In genomic region chr19:1434040-1434366, GRCh38 we compare ENCODE assay signal across 17 cellular contexts. TPM values are rescaled to one million over a fixed set of nuclear protein-coding genes. Genes with fewer than 3 reads are reported as not detected.
A peak's percentile ranks its signal among the peaks of the same experiment; 100 is the strongest.
DNase-seq lines count a peak whose midpoint lies in the region; ATAC-seq, FAIRE-seq and TF ChIP-seq lines count a peak whose summit lies in the region.
"Had no signal": no experiment of that assay in that cellular context is flagged by ENCODE, and none has a peak within 500 bp of the region (broad histone marks: within the 10 kb centered on the region; RNA-seq: fewer than 3 reads in every experiment).

No MANE protein-coding gene starts in this region.

- H3K4me3 ChIP-seq in GM23338 (no peak overlapping the region), HUES6 (ENCODE audit: low read depth, low read length) (no peak overlapping the region), GM12878 (no peak overlapping the region)
- H3K4me3 ChIP-seq: BLaER1 treated with 17β-estradiol and CSF1 and Interleukin-3, amounts not matched to agents 10 nM and 100 nM had no signal

- H3K79me2 ChIP-seq in GM23338 (replicated peaks; ENCODE audit: insufficient read depth) (peaks cover 13% of the 10 kb centered on the region), GM12878 (ENCODE audit: control insufficient read depth, insufficient read depth, low read length) (peaks cover 9% of the 10 kb centered on the region)

- intact Hi-C loops in GM12878 (cut with micrococcal nuclease; ENCODE audit: unreplicated experiment) = no loop called here

- POLR2A ChIA-PET in GM12878 (lab: Charles Lee) (no interaction called here), GM10248 (lab: Yijun Ruan, JAX) (no interaction called here)

- DNase-seq in GM23338 (ENCODE audit: low spot score) (no peak), GM12878 (ENCODE audit: low read depth, low spot score) (no peak), GM10248 (ENCODE audit: extremely low spot score) (no peak), NCI-H748 treated with DMSO at 0.1 percent for 48 hours (lab: John Stamatoyannopoulos, UW) (no peak)
- DNase-seq: Calu3; CD8-positive, alpha-beta T cell; DMS79 treated with DMSO at 0.1 percent for 48 hours; GF-D8; GOT3; H9; Kasumi-1; KG1 had no signal

- H3K4me1 ChIP-seq in GM23338 (ENCODE audit: insufficient read depth) (no peaks in the 10 kb centered on the region), HUES6 (ENCODE audit: control insufficient read depth, insufficient read depth, low read length) (no peaks in the 10 kb centered on the region), GM12878 (ENCODE audit: control insufficient read depth, insufficient read depth, low read length) (no peaks in the 10 kb centered on the region)

- SMC1A ChIA-PET in GM12878 (lab: Charles Lee; ENCODE audit: uncharacterized antibody, unreplicated experiment) = no interaction called here

- FAIRE-seq in GM12878 (lab: Jason Lieb, UNC) = no peak
- FAIRE-seq: GM12891 had no signal

- 92% methylated on average over 17 of the region's 17 CpGs for WGBS in GM12878 (ENCODE audit: insufficient coverage, insufficient replicate concordance, low lambda C conversion rate, missing lambda C conversion rate)

- ATAC-seq in GM23338 = no peak
- ATAC-seq in GM12878 = no peak
- ATAC-seq: CD8-positive, alpha-beta T cell had no signal

- peaks cover 46% of the 10 kb centered on the region for H3K36me3 Mint-ChIP-seq in GM23338 (ENCODE audit: low read depth)

- no peaks in the 10 kb centered on the region for H3K9me2 ChIP-seq in GM23338 (ENCODE audit: insufficient read depth)

- TF ChIP-seq POLR2A in GM12878 (IDR thresholded peaks at IDR 0.05; ENCODE audit: low read depth, low read length) = peak; percentile 25

- H3K27ac ChIP-seq in GM23338 (ENCODE audit: low read depth) = 0 out of 2 replicates have a peak overlapping the region, but pooled peaks have one; percentile 50
- peak overlapping the region; percentile 41; the same call in 1 of the 2 replicates for H3K27ac ChIP-seq in HUES6 (ENCODE audit: low read depth, low read length)
- H3K27ac ChIP-seq in GM12878 (ENCODE audit: control insufficient read depth, insufficient read depth) = no peak overlapping the region
- H3K27ac ChIP-seq: BLaER1 treated with 17β-estradiol and CSF1 and Interleukin-3, amounts not matched to agents 10 nM and 100 nM had no signal

- H3K36me3 ChIP-seq in GM23338 (ENCODE audit: insufficient read depth) (peaks cover 12% of the 10 kb centered on the region; the same call in 1 of the 2 replicates), HUES6 (ENCODE audit: control insufficient read depth, insufficient read depth, low read length) (peaks cover 54% of the 10 kb centered on the region), GM12878 (ENCODE audit: control insufficient read depth in 2 of 2, insufficient read depth in 2 of 2, low read length in 1 of 2) (peaks cover 8 to 36% of the 10 kb centered on the region in 2 experiments)

- H3K4me1 Mint-ChIP-seq in GM23338 = no peaks in the 10 kb centered on the region; the same call in 2 of the 3 replicates

- BruUV-seq in GM12878 (replicated peaks; lab: Mats Ljungman, UMichigan) = no TSS peak

- H3K9me3 ChIP-seq in HUES6 (ENCODE audit: control insufficient read depth, insufficient read depth, low read depth, low read length) (no peaks in the 10 kb centered on the region), GM12878 (replicated peaks; ENCODE audit: control insufficient read depth, insufficient read depth, low read length) (no peaks in the 10 kb centered on the region)
- H3K9me3 ChIP-seq: BLaER1 treated with 17β-estradiol and CSF1 and Interleukin-3, amounts not matched to agents 10 nM and 100 nM had no signal

- CTCF ChIA-PET in GM12878 (lab: Yijun Ruan, JAX) = no interaction called here
- CTCF ChIA-PET in GM10248 (lab: Yijun Ruan, JAX) = interaction anchor here (1.7 kb wide), 1 partner anchor 11 kb away, joined by 3 read pairs; no protein-coding TSS in a partner anchor

- peaks cover 41% of the 10 kb centered on the region for H3F3A ChIP-seq in GM23338 (replicated peaks; ENCODE audit: low read depth)

- H3K9ac ChIP-seq in HUES6 (ENCODE audit: low read length) = no peak overlapping the region
- H3K9ac ChIP-seq in GM12878 (ENCODE audit: control insufficient read depth, insufficient read depth, low read length) = no peak overlapping the region

- H2AFZ ChIP-seq in GM23338 (no peak overlapping the region), GM12878 (ENCODE audit: control insufficient read depth, low read depth, low read length) (no peak overlapping the region)

- H3K4me2 ChIP-seq in GM23338 (no peak overlapping the region), GM12878 (ENCODE audit: control insufficient read depth, insufficient read depth) (no peak overlapping the region)
- H3K4me2 ChIP-seq: BLaER1 treated with 17β-estradiol and CSF1 and Interleukin-3, amounts not matched to agents 10 nM and 100 nM had no signal

- no peak overlapping the region for H3K27ac Mint-ChIP-seq in GM23338
- H3K27ac Mint-ChIP-seq: B cell; CD8-positive, alpha-beta T cell; H9; IgD-negative memory B cell had no signal

- peaks cover 26% of the 10 kb centered on the region for H3K27me3 Mint-ChIP-seq in GM23338 (ENCODE audit: insufficient read depth, low read depth, poor library complexity)
- H3K27me3 Mint-ChIP-seq: B cell, IgD-negative memory B cell had no signal

- TF ChIP-seq CTCF in GM23338 (conservative IDR thresholded peaks at IDR 0.05; ENCODE audit: low read depth in 2 of 2) (no peak), GM12878 (IDR thresholded peaks at IDR 0.05 in 2 of 3, conservative IDR thresholded peaks at IDR 0.05 in 1 of 3; ENCODE audit: control insufficient read depth in 2 of 3, extremely low read depth in 1 of 3, insufficient read depth in 1 of 3, low read depth in 3 of 3, low read length in 3 of 3) (no peak), GM10248 (IDR thresholded peaks at IDR 0.05; ENCODE audit: control extremely low read depth, extremely low read depth, low read depth, missing control alignments) (no peak)

- H3K9me3 Mint-ChIP-seq in GM23338 = no peaks in the 10 kb centered on the region; the same call in 2 of the 3 replicates
- H3K9me3 Mint-ChIP-seq: CD8-positive, alpha-beta T cell; H9; IgD-negative memory B cell had no signal

- TF ChIP-seq RAD21 in GM12878 (IDR thresholded peaks at IDR 0.05; ENCODE audit: insufficient read depth, low read depth, low read length) = no peak

- TF ChIP-seq EP300 in GM12878 (IDR thresholded peaks at IDR 0.05; ENCODE audit: borderline replicate concordance in 1 of 2, control insufficient read depth in 1 of 2, low read depth in 2 of 2, low read length in 2 of 2) = no peak

- H4K20me1 ChIP-seq in GM23338 (replicated peaks; ENCODE audit: insufficient read depth) = peaks cover 10% of the 10 kb centered on the region
- H4K20me1 ChIP-seq in GM12878 (ENCODE audit: control insufficient read depth, insufficient read depth) = no peaks in the 10 kb centered on the region

- in situ Hi-C loops in GM12878 (cut with MboI) = no loop called here

- RAD21 ChIA-PET in GM12878 (lab: Charles Lee; ENCODE audit: unreplicated experiment) = no interaction called here

- no peaks in the 10 kb centered on the region for H3K27me3 ChIP-seq in GM23338 (ENCODE audit: insufficient read depth)
- no peaks in the 10 kb centered on the region for H3K27me3 ChIP-seq in HUES6 (ENCODE audit: control insufficient read depth, insufficient read depth, low read length)
- H3K27me3 ChIP-seq in GM12878 (replicated peaks in 1 of 2; ENCODE audit: control insufficient read depth in 2 of 2, insufficient read depth in 2 of 2, low read length in 1 of 2) = no peaks in the 10 kb centered on the region
- H3K27me3 ChIP-seq: BLaER1 treated with 17β-estradiol and CSF1 and Interleukin-3, amounts not matched to agents 10 nM and 100 nM had no signal

- no peak overlapping the region for H3K4me3 Mint-ChIP-seq in GM23338
- H3K4me3 Mint-ChIP-seq: B cell; CD8-positive, alpha-beta T cell; H9; IgD-negative memory B cell had no signal

RNA-seq across cellular contexts. Expression of gene RPS15, which starts 4.2 kb away (rescaled TPM):
- 2,953 and 3,723 TPM in 2 replicates for total RNA-seq in GM23338 (2014; rRNA removed; shearing (Covaris generic))
- polyA plus RNA-seq in GM23338 (2016; fragmentation: Nextera tagmentation; extraction: Ambion mirVana) (3,861 and 4,267 TPM in 2 replicates), GM12878 (2011; rRNA removed) (524 and 1,111 TPM in 2 replicates), GM12878 (2014; fragmentation: Illumina TruSeq; extraction: Trizol) (209 and 786 TPM in 2 replicates), GM12878 (2014; fragmentation: Nextera tagmentation; extraction: Ambion mirVana) (100 to 1,000 TPM; 559 to 717 TPM), GM12878 (2014; rRNA removed) (3,158 and 3,344 TPM in 2 replicates), GM12878 (2016; fragmentation: Nextera tagmentation; extraction: Ambion mirVana) (1,000 to 10,000 TPM; 1,763 to 1,909 TPM)
- total RNA-seq in GM12878 (2013; cell fraction: nucleolus; rRNA removed) = 239 and 289 TPM in 2 replicates
- total RNA-seq in GM12878 (2014; rRNA removed) (1,524 and 1,715 TPM in 2 replicates), GM12878 (2014; rRNA removed; fragmentation: Illumina TruSeq; extraction: Trizol) (972 and 1,030 TPM in 2 replicates), GM12878 (2021) (2,219 and 2,315 TPM in 2 replicates)
- 7,786 TPM for polyA plus RNA-seq in GM12878 (2011; ENCODE audit: low read depth)
- 3,186 and 3,536 TPM in 2 replicates for polyA plus RNA-seq in GM12878 (2011; cell fraction: cytosol; rRNA removed)
- polyA plus RNA-seq in GM12878 (2011; cell fraction: nucleus; rRNA removed) = 1,362 and 1,364 TPM in 2 replicates
- polyA plus RNA-seq in GM12878 (2012) = 3,088 and 3,408 TPM in 2 replicates
- 256 and 857 TPM in 2 replicates for polyA minus RNA-seq in GM12878 (2011; rRNA and poly(A)+ RNA removed)
- 796 and 851 TPM in 2 replicates for polyA minus RNA-seq in GM12878 (2011; cell fraction: cytosol; rRNA and poly(A)+ RNA removed)
- 184 and 257 TPM in 2 replicates for polyA minus RNA-seq in GM12878 (2011; cell fraction: nucleus; rRNA and poly(A)+ RNA removed)

RNA-seq across cellular contexts. Expression of gene APC2, which starts 15.9 kb away (rescaled TPM):
- total RNA-seq in GM23338 (2014; rRNA removed; shearing (Covaris generic)) = 14.3 and 18.3 TPM in 2 replicates
- polyA plus RNA-seq in GM23338 (2016; fragmentation: Nextera tagmentation; extraction: Ambion mirVana) (1.4 TPM in 2 replicates), GM12878 (2011; rRNA removed) (not detected in 2 replicates), GM12878 (2014; fragmentation: Illumina TruSeq; extraction: Trizol) (not detected in 2 replicates), GM12878 (2014; fragmentation: Nextera tagmentation; extraction: Ambion mirVana) (under 1 TPM in 1 of 2 experiments, not detected in 1; 0.02 TPM), GM12878 (2014; rRNA removed) (0.16 and 0.73 TPM in 2 replicates), GM12878 (2016; fragmentation: Nextera tagmentation; extraction: Ambion mirVana) (under 1 TPM in 1 of 2 experiments, not detected in 1; 0.04 TPM)
- total RNA-seq in GM12878 (2013; cell fraction: nucleolus; rRNA removed) = 0.34 and 0.46 TPM in 2 replicates
- total RNA-seq in GM12878 (2014; rRNA removed) (under 0.01 and 0.11 TPM in 2 replicates), GM12878 (2014; rRNA removed; fragmentation: Illumina TruSeq; extraction: Trizol) (0.05 TPM in 1 of 2 replicates, not detected in the other), GM12878 (2021) (0.08 and 0.26 TPM in 2 replicates)
- polyA plus RNA-seq in GM12878 (2011; ENCODE audit: low read depth) = 0.31 TPM
- 0.03 TPM in 1 of 2 replicates, not detected in the other for polyA plus RNA-seq in GM12878 (2011; cell fraction: cytosol; rRNA removed)
- 0.18 and 0.38 TPM in 2 replicates for polyA plus RNA-seq in GM12878 (2011; cell fraction: nucleus; rRNA removed)
- 0.27 and 0.43 TPM in 2 replicates for polyA plus RNA-seq in GM12878 (2012)
- polyA minus RNA-seq in GM12878 (2011; rRNA and poly(A)+ RNA removed) = 0.05 TPM in 1 of 2 replicates, not detected in the other
- not detected in 2 replicates for polyA minus RNA-seq in GM12878 (2011; cell fraction: cytosol; rRNA and poly(A)+ RNA removed)
- polyA minus RNA-seq in GM12878 (2011; cell fraction: nucleus; rRNA and poly(A)+ RNA removed) = 0.12 and 0.38 TPM in 2 replicates

RNA-seq across cellular contexts. Expression of gene DAZAP1, which starts 26.6 kb away (rescaled TPM):
- 180 and 194 TPM in 2 replicates for total RNA-seq in GM23338 (2014; rRNA removed; shearing (Covaris generic))
- polyA plus RNA-seq in GM23338 (2016; fragmentation: Nextera tagmentation; extraction: Ambion mirVana) (44.1 and 48.1 TPM in 2 replicates), GM12878 (2011; rRNA removed) (110 and 123 TPM in 2 replicates), GM12878 (2014; fragmentation: Illumina TruSeq; extraction: Trizol) (69.0 and 91.2 TPM in 2 replicates), GM12878 (2014; fragmentation: Nextera tagmentation; extraction: Ambion mirVana) (10 to 100 TPM in 1 of 2 experiments, 1 to 10 TPM in 1; 9.9 to 27.7 TPM), GM12878 (2014; rRNA removed) (164 and 194 TPM in 2 replicates), GM12878 (2016; fragmentation: Nextera tagmentation; extraction: Ambion mirVana) (10 to 100 TPM; 16.9 to 17.9 TPM)
- total RNA-seq in GM12878 (2013; cell fraction: nucleolus; rRNA removed) = 111 and 128 TPM in 2 replicates
- total RNA-seq in GM12878 (2014; rRNA removed) (122 and 127 TPM in 2 replicates), GM12878 (2014; rRNA removed; fragmentation: Illumina TruSeq; extraction: Trizol) (82.5 and 93.4 TPM in 2 replicates), GM12878 (2021) (223 and 240 TPM in 2 replicates)
- polyA plus RNA-seq in GM12878 (2011; ENCODE audit: low read depth) = 23.5 TPM
- polyA plus RNA-seq in GM12878 (2011; cell fraction: cytosol; rRNA removed) = 47.6 and 72.8 TPM in 2 replicates
- 106 and 159 TPM in 2 replicates for polyA plus RNA-seq in GM12878 (2011; cell fraction: nucleus; rRNA removed)
- polyA plus RNA-seq in GM12878 (2012) = 71.1 and 77.1 TPM in 2 replicates
- 27.9 and 29.7 TPM in 2 replicates for polyA minus RNA-seq in GM12878 (2011; rRNA and poly(A)+ RNA removed)
- polyA minus RNA-seq in GM12878 (2011; cell fraction: cytosol; rRNA and poly(A)+ RNA removed) = 26.6 and 31.5 TPM in 2 replicates
- polyA minus RNA-seq in GM12878 (2011; cell fraction: nucleus; rRNA and poly(A)+ RNA removed) = 17.4 and 38.3 TPM in 2 replicates

RNA-seq across cellular contexts. Expression of gene GAMT, which starts 32.7 kb away (rescaled TPM):
- total RNA-seq in GM23338 (2014; rRNA removed; shearing (Covaris generic)) = 21.5 and 27.3 TPM in 2 replicates
- polyA plus RNA-seq in GM23338 (2016; fragmentation: Nextera tagmentation; extraction: Ambion mirVana) (33.6 and 36.9 TPM in 2 replicates), GM12878 (2011; rRNA removed) (4.7 and 13.0 TPM in 2 replicates), GM12878 (2014; fragmentation: Illumina TruSeq; extraction: Trizol) (8.3 and 28.5 TPM in 2 replicates), GM12878 (2014; fragmentation: Nextera tagmentation; extraction: Ambion mirVana) (1 to 10 TPM; 1.6 to 5.6 TPM), GM12878 (2014; rRNA removed) (56.0 and 65.8 TPM in 2 replicates), GM12878 (2016; fragmentation: Nextera tagmentation; extraction: Ambion mirVana) (100 to 1,000 TPM; 122 to 131 TPM)
- 6.5 and 6.7 TPM in 2 replicates for total RNA-seq in GM12878 (2013; cell fraction: nucleolus; rRNA removed)
- total RNA-seq in GM12878 (2014; rRNA removed) (50.1 and 55.2 TPM in 2 replicates), GM12878 (2014; rRNA removed; fragmentation: Illumina TruSeq; extraction: Trizol) (22.5 and 24.9 TPM in 2 replicates), GM12878 (2021) (49.1 and 52.0 TPM in 2 replicates)
- 9.2 TPM for polyA plus RNA-seq in GM12878 (2011; ENCODE audit: low read depth)
- 13.6 and 22.1 TPM in 2 replicates for polyA plus RNA-seq in GM12878 (2011; cell fraction: cytosol; rRNA removed)
- 11.4 and 12.7 TPM in 2 replicates for polyA plus RNA-seq in GM12878 (2011; cell fraction: nucleus; rRNA removed)
- 28.9 and 29.0 TPM in 2 replicates for polyA plus RNA-seq in GM12878 (2012)
- 4.2 and 10.8 TPM in 2 replicates for polyA minus RNA-seq in GM12878 (2011; rRNA and poly(A)+ RNA removed)
- 4.5 and 11.0 TPM in 2 replicates for polyA minus RNA-seq in GM12878 (2011; cell fraction: cytosol; rRNA and poly(A)+ RNA removed)
- 2.1 and 5.4 TPM in 2 replicates for polyA minus RNA-seq in GM12878 (2011; cell fraction: nucleus; rRNA and poly(A)+ RNA removed)

RNA-seq across cellular contexts. Expression of gene C19orf25, which starts 45.0 kb away (rescaled TPM):
- total RNA-seq in GM23338 (2014; rRNA removed; shearing (Covaris generic)) = 61.1 and 64.9 TPM in 2 replicates
- 43.5 and 50.1 TPM in 2 replicates for polyA plus RNA-seq in GM23338 (2016; fragmentation: Nextera tagmentation; extraction: Ambion mirVana)
- total RNA-seq in GM12878 (2013; cell fraction: nucleolus; rRNA removed) = 69.0 and 71.0 TPM in 2 replicates
- total RNA-seq in GM12878 (2014; rRNA removed) = 36.3 and 38.3 TPM in 2 replicates
- total RNA-seq in GM12878 (2014; rRNA removed; fragmentation: Illumina TruSeq; extraction: Trizol) = 11.7 and 14.8 TPM in 2 replicates
- total RNA-seq in GM12878 (2021) = 36.5 and 37.5 TPM in 2 replicates
- 4.5 TPM for polyA plus RNA-seq in GM12878 (2011; ENCODE audit: low read depth)
- 6.3 and 13.6 TPM in 2 replicates for polyA plus RNA-seq in GM12878 (2011; rRNA removed)
- 26.6 and 50.8 TPM in 2 replicates for polyA plus RNA-seq in GM12878 (2011; cell fraction: cytosol; rRNA removed)
- polyA plus RNA-seq in GM12878 (2011; cell fraction: nucleus; rRNA removed) = 37.5 and 49.9 TPM in 2 replicates
- 18.6 and 22.1 TPM in 2 replicates for polyA plus RNA-seq in GM12878 (2012)
- 4.2 and 13.2 TPM in 2 replicates for polyA plus RNA-seq in GM12878 (2014; fragmentation: Illumina TruSeq; extraction: Trizol)
- polyA plus RNA-seq in GM12878 (2014; fragmentation: Nextera tagmentation; extraction: Ambion mirVana) = 1 to 10 TPM; 1.2 to 3.9 TPM
- 42.5 and 52.5 TPM in 2 replicates for polyA plus RNA-seq in GM12878 (2014; rRNA removed)
- polyA plus RNA-seq in GM12878 (2016; fragmentation: Nextera tagmentation; extraction: Ambion mirVana) = 10 to 100 TPM; 60.9 to 67.0 TPM
- 4.5 and 13.9 TPM in 2 replicates for polyA minus RNA-seq in GM12878 (2011; rRNA and poly(A)+ RNA removed)
- polyA minus RNA-seq in GM12878 (2011; cell fraction: cytosol; rRNA and poly(A)+ RNA removed) = 8.7 and 11.5 TPM in 2 replicates
- 11.2 and 27.7 TPM in 2 replicates for polyA minus RNA-seq in GM12878 (2011; cell fraction: nucleus; rRNA and poly(A)+ RNA removed)

Comparison
In these comparisons a context has a peak if more than half of its experiments do, and no peak if none do; other contexts are left out.
1. RNA of gene APC2, which starts 15.9 kb away (total RNA-seq): 14.3 to 18.3 TPM in GM23338; under 0.01 to 0.46 TPM in GM12878; every median in the first group is over 10 times any median in the second.